23 cellular contexts compared by ENCODE assay signal in the genomic region with DNA sequence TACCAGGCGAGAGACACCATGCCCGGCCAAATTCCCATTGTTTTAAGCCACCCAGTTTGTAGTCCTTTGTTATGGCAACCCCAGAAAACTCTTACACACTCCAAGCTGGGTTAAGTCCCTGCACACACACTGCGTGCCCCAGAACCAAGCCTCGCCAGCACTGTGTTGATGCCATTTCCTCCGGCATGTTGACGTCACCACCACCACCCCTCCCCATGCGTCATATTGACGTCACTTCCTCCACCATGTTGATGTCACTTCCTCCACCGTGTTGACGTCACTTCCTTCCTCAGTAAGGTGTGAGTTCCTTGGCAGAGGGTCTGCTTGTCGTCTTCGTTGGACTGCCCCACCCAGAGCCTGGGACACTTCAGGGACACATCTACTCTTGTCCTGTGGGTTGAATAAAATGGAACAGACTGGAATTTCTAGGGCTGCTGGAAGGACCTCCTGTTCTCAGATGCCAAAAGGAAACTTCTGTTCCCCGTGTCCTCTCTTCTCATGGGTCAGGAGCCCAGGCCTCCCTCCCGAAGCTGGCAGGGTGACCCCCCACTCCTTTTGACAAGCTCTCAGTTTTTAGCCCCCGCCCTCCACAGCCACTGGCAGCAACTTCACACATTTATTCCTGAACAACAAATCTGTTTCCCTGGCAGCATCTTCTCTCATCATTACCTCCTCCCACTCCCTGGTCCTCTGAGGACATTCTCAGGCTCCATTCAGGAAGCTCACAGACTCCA.
DNase-seq lines count a peak whose midpoint lies in the region; ATAC-seq, FAIRE-seq and TF ChIP-seq lines count a peak whose summit lies in the region.
"Had no signal": no experiment of that assay in that cellular context is flagged by ENCODE, and none has a peak within 500 bp of the region (broad histone marks: within the 10 kb centered on the region; RNA-seq: fewer than 3 reads in every experiment).

No MANE protein-coding gene starts in this region.

- H3K79me2 ChIP-seq in HepG2 (ENCODE audit: insufficient read depth, low read length) (no peaks in the 10 kb centered on the region), GM12878 (ENCODE audit: control insufficient read depth, insufficient read depth, low read length) (no peaks in the 10 kb centered on the region)

- peaks cover 8% of the 10 kb centered on the region; the same call in 1 of the 2 replicates for H3K4me1 ChIP-seq in HepG2 (ENCODE audit: insufficient read depth, low read length)
- H3K4me1 ChIP-seq in right lobe of liver, result no peaks in the 10 kb centered on the region
- no peaks in the 10 kb centered on the region for H3K4me1 ChIP-seq in GM12878 (ENCODE audit: control insufficient read depth, insufficient read depth, low read length)
- H3K4me1 ChIP-seq: HAP-1 had no signal

- H3K9me3 ChIP-seq in HepG2 (ENCODE audit: low read length), result peaks cover 43% of the 10 kb centered on the region
- H3K9me3 ChIP-seq in right lobe of liver, result no peaks in the 10 kb centered on the region
- no peaks in the 10 kb centered on the region for H3K9me3 ChIP-seq in GM12878 (replicated peaks; ENCODE audit: control insufficient read depth, insufficient read depth, low read length)
- H3K9me3 ChIP-seq: HAP-1 had no signal

- H3K36me3 Mint-ChIP-seq in immature natural killer cell, result no peaks in the 10 kb centered on the region
- H3K36me3 Mint-ChIP-seq: IgD-negative memory B cell had no signal

- POLR2A ChIA-PET in HepG2 (lab: Yijun Ruan, JAX) (no interaction called here), GM12878 (lab: Charles Lee) (no interaction called here)

- H3K27me3 Mint-ChIP-seq in immature natural killer cell (ENCODE audit: low read depth in 3 of 3), result peaks cover 2 to 7% (median 5%) of the 10 kb centered on the region in 3 donors
- H3K27me3 Mint-ChIP-seq: IgD-negative memory B cell had no signal

- H3K36me3 ChIP-seq in HepG2 (replicated peaks in 1 of 2; ENCODE audit: control insufficient read depth in 1 of 2, insufficient read depth in 2 of 2, low read length in 2 of 2) (no peaks in the 10 kb centered on the region), right lobe of liver (no peaks in the 10 kb centered on the region), GM12878 (ENCODE audit: control insufficient read depth in 2 of 2, insufficient read depth in 2 of 2, low read length in 1 of 2) (no peaks in the 10 kb centered on the region)
- H3K36me3 ChIP-seq: HAP-1 had no signal

- H3K9me3 Mint-ChIP-seq in immature natural killer cell, result peaks cover 0 to 2% (median 0%) of the 10 kb centered on the region in 6 donors

- H3K27ac ChIP-seq in HepG2 (ENCODE audit: extremely low read length, insufficient read depth, low read length) (no peak overlapping the region), right lobe of liver (no peak overlapping the region), GM12878 (ENCODE audit: control insufficient read depth, insufficient read depth) (no peak overlapping the region), coronary artery (no peak overlapping the region)
- H3K27ac ChIP-seq: SK-N-MC had no signal

- 53% methylated on average over 15 of the region's 15 CpGs for WGBS in HepG2 (ENCODE audit: low lambda C conversion rate)
- WGBS in right lobe of liver (ENCODE audit: insufficient coverage, low coverage, low lambda C conversion rate, missing lambda C conversion rate), result 65% methylated on average over 14 of the region's 15 CpGs
- WGBS in GM12878 (ENCODE audit: insufficient coverage, insufficient replicate concordance, low lambda C conversion rate, missing lambda C conversion rate), result 30% methylated on average over 15 of the region's 15 CpGs

- BruUV-seq in HepG2 (replicated peaks; lab: Mats Ljungman, UMichigan) (no TSS peak), GM12878 (replicated peaks; lab: Mats Ljungman, UMichigan) (no TSS peak)

- FAIRE-seq in HepG2 (lab: Jason Lieb, UNC), result no peak
- no peak for FAIRE-seq in GM12878 (lab: Jason Lieb, UNC)
- FAIRE-seq: A204.1, D721Med, HTR-8/SVneo, RCC 7860 had no signal

- H3K27me3 ChIP-seq in HepG2 (ENCODE audit: control insufficient read depth in 1 of 2, insufficient read depth in 2 of 2, low read length in 2 of 2) (no peaks in the 10 kb centered on the region), right lobe of liver (no peaks in the 10 kb centered on the region), GM12878 (replicated peaks in 1 of 2; ENCODE audit: control insufficient read depth in 2 of 2, insufficient read depth in 2 of 2, low read length in 1 of 2) (no peaks in the 10 kb centered on the region)

- CTCF ChIA-PET in HepG2 (lab: Yijun Ruan, JAX; ENCODE audit: low intra/inter-chr PET ratio, low total read pairs), result no interaction called here
- CTCF ChIA-PET in GM12878 (lab: Yijun Ruan, JAX), result no interaction called here

- RAD21 ChIA-PET in GM12878 (lab: Charles Lee; ENCODE audit: unreplicated experiment), result no interaction called here

- no peaks in the 10 kb centered on the region for H4K20me1 ChIP-seq in HepG2 (ENCODE audit: insufficient read depth, low read length)
- H4K20me1 ChIP-seq in GM12878 (ENCODE audit: control insufficient read depth, insufficient read depth), result no peaks in the 10 kb centered on the region

- TF ChIP-seq EP300 in HepG2 (IDR thresholded peaks at IDR 0.05; ENCODE audit: low read depth in 2 of 2, low read length in 2 of 2) (no peak), HepG2 (CRISPR knock-in tag; IDR thresholded peaks at IDR 0.05; ENCODE audit: borderline replicate concordance) (no peak), GM12878 (IDR thresholded peaks at IDR 0.05; ENCODE audit: borderline replicate concordance in 1 of 2, control insufficient read depth in 1 of 2, low read depth in 2 of 2, low read length in 2 of 2) (no peak)

- no peak for TF ChIP-seq RAD21 in HepG2 (CRISPR knock-in tag; IDR thresholded peaks at IDR 0.05)
- TF ChIP-seq RAD21 in GM12878 (IDR thresholded peaks at IDR 0.05; ENCODE audit: insufficient read depth, low read depth, low read length), result no peak

- peak overlapping the region in 1 of 6 donors; percentile 46 for H3K27ac Mint-ChIP-seq in immature natural killer cell
- H3K27ac Mint-ChIP-seq: IgD-negative memory B cell had no signal

- H3K4me3 ChIP-seq in HepG2 (replicated peaks in 1 of 3; ENCODE audit: insufficient read depth in 1 of 3, low read depth in 2 of 3, low read length in 3 of 3) (no peak overlapping the region), right lobe of liver (no peak overlapping the region), GM12878 (no peak overlapping the region), coronary artery (no peak overlapping the region)
- H3K4me3 ChIP-seq: HAP-1, SK-N-MC had no signal

- intact Hi-C loops in HepG2 (cut with micrococcal nuclease; ENCODE audit: unreplicated experiment), result no loop called here
- intact Hi-C loops in right lobe of liver (cut with DNase I), result no loop called here
- intact Hi-C loops in GM12878 (cut with micrococcal nuclease; ENCODE audit: unreplicated experiment), result no loop called here

- no peak for DNase-seq in HepG2 (ENCODE audit: low spot score)
- no peak for DNase-seq in right lobe of liver
- no peak for DNase-seq in GM12878 (ENCODE audit: low read depth, low spot score)
- peak in 2 of 3 donors; percentile 10 to 60 for DNase-seq in immature natural killer cell
- no peak for DNase-seq in stimulated activated CD4-positive, alpha-beta T cell treated with anti-CD3 and anti-CD28 coated beads, Interleukin-4, amount 100 ng/mL, for 24 hours
- DNase-seq in coronary artery (ENCODE audit: low spot score), result no peak
- no peak for DNase-seq in SHP77 (lab: John Stamatoyannopoulos, UW)
- DNase-seq: DND-41; MM.1S; NCI-H1092 treated with DMSO at 0.1 percent for 48 hours; NCI-H2081 treated with DMSO at 0.1 percent for 48 hours; NCI-H510A; NCI-H748 treated with DMSO at 0.1 percent for 48 hours; NK-92 treated with Interleukin-12 subunit alpha and Interleukin-12 subunit beta, amount 100 ng/mL, for 24 hours; Right ventricle myocardium superior had no signal

- in situ Hi-C loops in HepG2 (cut with HindIII; ENCODE audit: extremely low pct_ligation_motif_present, low pct_unique_long_range_greater_than_20kb) (no loop called here), GM12878 (cut with MboI) (no loop called here)

- H2AFZ ChIP-seq in HepG2 (ENCODE audit: low read length) (no peak overlapping the region), GM12878 (ENCODE audit: control insufficient read depth, low read depth, low read length) (no peak overlapping the region)

- H3K4me1 Mint-ChIP-seq in immature natural killer cell, result no peaks in the 10 kb centered on the region
- H3K4me1 Mint-ChIP-seq: IgD-negative memory B cell had no signal

- ATAC-seq in HepG2 (no peak), right lobe of liver (no peak), GM12878 (no peak), GM19463 (IDR thresholded peaks at IDR 0.05; ENCODE audit: unreplicated experiment) (no peak)

- TF ChIP-seq POLR2A in HepG2 (IDR thresholded peaks at IDR 0.05; ENCODE audit: insufficient read depth in 1 of 2, low read depth in 2 of 2, low read length in 2 of 2) (no peak), right lobe of liver (IDR thresholded peaks at IDR 0.05) (no peak), GM12878 (IDR thresholded peaks at IDR 0.05; ENCODE audit: low read depth, low read length) (no peak)

- no peak overlapping the region for H3K4me2 ChIP-seq in HepG2 (ENCODE audit: low read depth, low read length)
- no peak overlapping the region for H3K4me2 ChIP-seq in GM12878 (ENCODE audit: control insufficient read depth, insufficient read depth)

- SMC1A ChIA-PET in GM12878 (lab: Charles Lee; ENCODE audit: uncharacterized antibody, unreplicated experiment), result no interaction called here

- H3K9ac ChIP-seq in HepG2 (ENCODE audit: insufficient read depth, low read depth, low read length), result no peak overlapping the region
- H3K9ac ChIP-seq in GM12878 (ENCODE audit: control insufficient read depth, insufficient read depth, low read length), result no peak overlapping the region

- TF ChIP-seq CTCF in HepG2 (CRISPR knock-in tag; IDR thresholded peaks at IDR 0.05) (no peak), right lobe of liver (IDR thresholded peaks at IDR 0.05) (no peak), GM12878 (IDR thresholded peaks at IDR 0.05 in 2 of 3, conservative IDR thresholded peaks at IDR 0.05 in 1 of 3; ENCODE audit: control insufficient read depth in 2 of 3, extremely low read depth in 1 of 3, insufficient read depth in 1 of 3, low read depth in 3 of 3, low read length in 3 of 3) (no peak), coronary artery (IDR thresholded peaks at IDR 0.05) (no peak)

- H3K4me3 Mint-ChIP-seq in immature natural killer cell, result no peak overlapping the region
- H3K4me3 Mint-ChIP-seq: IgD-negative memory B cell had no signal

TF ChIP-seq in HepG2, 621 proteins besides CTCF, POLR2A, EP300 and RAD21 (continues in another document):
- TF ChIP-seq ATF7 (IDR thresholded peaks at IDR 0.05) (peak; percentile 64), ATF7 (CRISPR knock-in tag; IDR thresholded peaks at IDR 0.05) (no peak), GABPA (IDR thresholded peaks at IDR 0.05; ENCODE audit: low read depth, low read length) (peak; percentile 24; the same call in 1 of the 2 replicates), GABPA (CRISPR knock-in tag; IDR thresholded peaks at IDR 0.05; ENCODE audit: low read depth) (no peak)

Comparison
In these comparisons a context has a peak if more than half of its experiments do, and no peak if none do; other contexts are left out.
1. DNase-seq: peak in immature natural killer cell (2 of 3); none in HepG2 (single experiment), right lobe of liver (0 of 3), GM12878 (single experiment), stimulated activated CD4-positive, alpha-beta T cell treated with anti-CD3 and anti-CD28 coated beads, Interleukin-4, amount 100 ng/mL, for 24 hours (single experiment), coronary artery (single experiment) and SHP77 (0 of 2).